In genomic region chr5:56757077-56757476, GRCh38 we compare ENCODE assay signal across 18 cellular contexts. TPM values are rescaled to one million over a fixed set of nuclear protein-coding genes. Genes with fewer than 3 reads are reported as not detected.
DNase-seq lines count a peak whose midpoint lies in the region; ATAC-seq and TF ChIP-seq lines count a peak whose summit lies in the region.
"Had no signal": no experiment of that assay in that cellular context is flagged by ENCODE, and none has a peak within 500 bp of the region (broad histone marks: within the 10 kb centered on the region; RNA-seq: fewer than 3 reads in every experiment).

No MANE protein-coding gene starts in this region.

- H3K9ac ChIP-seq in PC-3 (ENCODE audit: low read length): no peak overlapping the region
- H3K9ac ChIP-seq in neuronal stem cell (ENCODE audit: low read depth, low read length, poor library complexity): no peak overlapping the region
- H3K9ac ChIP-seq: parathyroid adenoma had no signal

- H3K4me3 ChIP-seq in PC-3 (ENCODE audit: low read length) (no peak overlapping the region), neuronal stem cell (ENCODE audit: low read length in 2 of 2) (no peak overlapping the region)
- H3K4me3 ChIP-seq: HAP-1, left ventricle myocardium inferior, testis had no signal

- H3K18ac ChIP-seq in neuronal stem cell (ENCODE audit: low read length): no peak overlapping the region

- TF ChIP-seq CTCF in PC-3 (conservative IDR thresholded peaks at IDR 0.05; ENCODE audit: low read depth, low read length) (no peak), WTC11 (IDR thresholded peaks at IDR 0.05) (no peak)

- H2BK120ac ChIP-seq in neuronal stem cell (ENCODE audit: low read depth, low read length): no peak overlapping the region

- no peak overlapping the region for H4K8ac ChIP-seq in neuronal stem cell (ENCODE audit: low read depth, low read length)

- peak overlapping the region; percentile 22; the same call in 1 of the 2 replicates for H3K4me2 ChIP-seq in PC-3 (ENCODE audit: low read length)
- H3K4me2 ChIP-seq in neuronal stem cell (ENCODE audit: insufficient read depth, low read length, poor library complexity, severe bottlenecking): no peak overlapping the region

- no peak overlapping the region for H2BK5ac ChIP-seq in neuronal stem cell (ENCODE audit: low read length)

- H2BK12ac ChIP-seq in neuronal stem cell (ENCODE audit: low read length): no peak overlapping the region

- no peaks in the 10 kb centered on the region for H3K36me3 Mint-ChIP-seq in stimulated activated memory B cell treated with anti-CD40 and anti-IgM and Interleukin-4, amounts not matched to agents 10 μg/mL and 1 μg/mL and 100 μg/mL, for 72 hours
- peaks cover 4% of the 10 kb centered on the region for H3K36me3 Mint-ChIP-seq in WTC11

- H3K9me3 Mint-ChIP-seq in stimulated activated memory B cell treated with anti-CD40 and anti-IgM and Interleukin-4, amounts not matched to agents 10 μg/mL and 1 μg/mL and 100 μg/mL, for 72 hours: peaks cover 2% of the 10 kb centered on the region
- peaks cover 10% of the 10 kb centered on the region for H3K9me3 Mint-ChIP-seq in WTC11
- H3K9me3 Mint-ChIP-seq: effector memory CD8-positive, alpha-beta T cell had no signal

- H3K79me2 ChIP-seq in PC-3 (ENCODE audit: low read length): no peaks in the 10 kb centered on the region
- H3K79me2 ChIP-seq: parathyroid adenoma had no signal

- WGBS in neuronal stem cell (ENCODE audit: extremely low coverage in 2 of 2, insufficient read length in 2 of 2, insufficient replicate concordance in 1 of 2), 2 donors: no CpG with 5 or more reads among the region's 5 CpGs

- H3K79me1 ChIP-seq in neuronal stem cell (ENCODE audit: low read depth, low read length): no peaks in the 10 kb centered on the region

- H3K9me3 ChIP-seq in PC-3 (ENCODE audit: low read length): no peaks in the 10 kb centered on the region
- H3K9me3 ChIP-seq in neuronal stem cell (replicated peaks in 1 of 2; ENCODE audit: control insufficient read depth in 2 of 2, insufficient read depth in 1 of 2, low read depth in 1 of 2, low read length in 2 of 2): peaks cover 0 to 2% of the 10 kb centered on the region in 2 donors
- H3K9me3 ChIP-seq: HAP-1, testis had no signal

- no peaks in the 10 kb centered on the region for H3K27me3 Mint-ChIP-seq in stimulated activated memory B cell treated with anti-CD40 and anti-IgM and Interleukin-4, amounts not matched to agents 10 μg/mL and 1 μg/mL and 100 μg/mL, for 72 hours
- no peaks in the 10 kb centered on the region for H3K27me3 Mint-ChIP-seq in WTC11 (ENCODE audit: low read depth)

- no peak overlapping the region for H3K14ac ChIP-seq in neuronal stem cell (ENCODE audit: low read length)

- H3K27me3 ChIP-seq in PC-3 (ENCODE audit: low read length): no peaks in the 10 kb centered on the region
- no peaks in the 10 kb centered on the region for H3K27me3 ChIP-seq in neuronal stem cell (ENCODE audit: control insufficient read depth in 3 of 3, insufficient read depth in 3 of 3, low read depth in 1 of 3, low read length in 3 of 3)
- H3K27me3 ChIP-seq: testis had no signal

- CTCF ChIA-PET in PC-3 (lab: Charles Lee): no interaction called here
- CTCF ChIA-PET in WTC11 (lab: Charles Lee): no interaction called here

- H3F3A ChIP-seq in PC-3 (ENCODE audit: low read length, unreplicated experiment): no peaks in the 10 kb centered on the region

- no TSS peak for BruUV-seq in PC-3 (replicated peaks; lab: Mats Ljungman, UMichigan)

- peak overlapping the region; percentile 60 for H3K27ac Mint-ChIP-seq in stimulated activated memory B cell treated with anti-CD40 and anti-IgM and Interleukin-4, amounts not matched to agents 10 μg/mL and 1 μg/mL and 100 μg/mL, for 72 hours
- no peak overlapping the region for H3K27ac Mint-ChIP-seq in WTC11
- H3K27ac Mint-ChIP-seq: effector memory CD8-positive, alpha-beta T cell had no signal

- H2AFZ ChIP-seq in PC-3 (ENCODE audit: low read length) (0 out of 2 replicates have a peak overlapping the region, but pooled peaks have one; percentile 30), neuronal stem cell (ENCODE audit: low read length) (no peak overlapping the region)
- H2AFZ ChIP-seq: parathyroid adenoma had no signal

- H2AK5ac ChIP-seq in neuronal stem cell (ENCODE audit: low read depth, low read length): no peak overlapping the region

- DNase-seq in ELF-1 (ENCODE audit: low read depth, low spot score): peak; percentile 49
- DNase-seq in PC-3: peak; percentile 77
- DNase-seq in cerebellum (ENCODE audit: low spot score): no peak
- DNase-seq in WTC11 (ENCODE audit: low spot score): no peak
- DNase-seq in neuronal stem cell (ENCODE audit: low spot score): no peak
- DNase-seq: activated CD4-positive, CD25-positive, alpha-beta regulatory T cell treated with anti-CD3 and anti-CD28 coated beads, Interleukin-2, amount 50 U/mL, for 72 hours; activated effector memory CD4-positive, alpha-beta T cell treated with Interleukin-2 at 50 U/mL for 16 hours; DMS153; effector memory CD8-positive, alpha-beta T cell; left ventricle myocardium inferior; NCI-H1694 treated with DMSO at 0.1 percent for 48 hours; NCI-H446 treated with DMSO at 0.1 percent for 48 hours; small intestine; testis had no signal

- peaks cover 32% of the 10 kb centered on the region for H3K4me1 Mint-ChIP-seq in stimulated activated memory B cell treated with anti-CD40 and anti-IgM and Interleukin-4, amounts not matched to agents 10 μg/mL and 1 μg/mL and 100 μg/mL, for 72 hours
- H3K4me1 Mint-ChIP-seq in WTC11: peaks cover 6% of the 10 kb centered on the region; the same call in 1 of the 2 replicates

- no peak overlapping the region for H3K4ac ChIP-seq in neuronal stem cell (ENCODE audit: low read length)

- no peak overlapping the region for H2BK15ac ChIP-seq in neuronal stem cell (ENCODE audit: low read length)

- no peak overlapping the region for H4K91ac ChIP-seq in neuronal stem cell (ENCODE audit: low read depth, low read length, poor library complexity)

- no peaks in the 10 kb centered on the region for H4K20me1 ChIP-seq in PC-3 (ENCODE audit: low read length)

- ATAC-seq in PC-3 (peak; percentile 81), esophagus mucosa (peak; percentile 50), WTC11 (no peak)
- no peak for ATAC-seq in stimulated activated memory B cell treated with anti-CD40 and anti-IgM and Interleukin-4, amounts not matched to agents 10 μg/mL and 1 μg/mL and 100 μg/mL, for 72 hours
- ATAC-seq: effector memory CD8-positive, alpha-beta T cell had no signal

- peak overlapping the region; percentile 34; the same call in 1 of the 2 replicates for H3K27ac ChIP-seq in PC-3 (ENCODE audit: low read length)
- H3K27ac ChIP-seq in neuronal stem cell (replicated peaks; ENCODE audit: low read length): no peak overlapping the region
- H3K27ac ChIP-seq: left ventricle myocardium inferior, parathyroid adenoma, testis had no signal

- H3K36me3 ChIP-seq in PC-3 (ENCODE audit: low read depth, low read length) (no peaks in the 10 kb centered on the region), neuronal stem cell (replicated peaks in 1 of 2; ENCODE audit: control insufficient read depth in 2 of 2, insufficient read depth in 2 of 2, low read length in 2 of 2) (no peaks in the 10 kb centered on the region)
- H3K36me3 ChIP-seq: HAP-1, left ventricle myocardium inferior had no signal

- H3K4me1 ChIP-seq in PC-3 (ENCODE audit: insufficient read depth, low read length): peaks cover 15% of the 10 kb centered on the region; the same call in 1 of the 2 replicates
- H3K4me1 ChIP-seq in neuronal stem cell (ENCODE audit: control insufficient read depth in 2 of 2, insufficient read depth in 1 of 2, low read depth in 1 of 2, low read length in 2 of 2): peaks cover 2 to 3% of the 10 kb centered on the region in 2 donors

- H3K23ac ChIP-seq in neuronal stem cell (ENCODE audit: low read depth, low read length, poor library complexity): no peak overlapping the region

- H3K4me3 Mint-ChIP-seq in stimulated activated memory B cell treated with anti-CD40 and anti-IgM and Interleukin-4, amounts not matched to agents 10 μg/mL and 1 μg/mL and 100 μg/mL, for 72 hours: no peak overlapping the region
- H3K4me3 Mint-ChIP-seq in WTC11: no peak overlapping the region
- H3K4me3 Mint-ChIP-seq: effector memory CD8-positive, alpha-beta T cell had no signal

- POLR2A ChIA-PET in PC-3 (lab: Charles Lee; ENCODE audit: unreplicated experiment) (no interaction called here), WTC11 (lab: Charles Lee) (no interaction called here)

- intact Hi-C loops in PC-3 (cut with micrococcal nuclease): no loop called here

- H3K9me2 ChIP-seq in PC-3 (replicated peaks; ENCODE audit: low read length): no peaks in the 10 kb centered on the region

TF ChIP-seq in WTC11, 78 proteins besides CTCF, POLR2A, EP300 and RAD21 (continues in another document):
- TF ChIP-seq MYBL2 (CRISPR knock-in tag; IDR thresholded peaks at IDR 0.05) (no peak), NR3C1 (CRISPR knock-in tag; conservative IDR thresholded peaks at IDR 0.05; ENCODE audit: low read depth) (no peak), CBFB (CRISPR knock-in tag; IDR thresholded peaks at IDR 0.05; ENCODE audit: low read depth) (no peak), ZNF219 (CRISPR knock-in tag; IDR thresholded peaks at IDR 0.05; ENCODE audit: borderline replicate concordance) (no peak), STAT6 (CRISPR knock-in tag; conservative IDR thresholded peaks at IDR 0.05; ENCODE audit: low read depth) (no peak), HMGA2 (CRISPR knock-in tag; IDR thresholded peaks at IDR 0.05) (no peak), SP1 (CRISPR knock-in tag; conservative IDR thresholded peaks at IDR 0.05) (no peak), MXD4 (CRISPR knock-in tag; IDR thresholded peaks at IDR 0.05; ENCODE audit: borderline replicate concordance) (no peak)

RNA-seq across cellular contexts. Expression of gene MAP3K1, which starts 58.3 kb away (rescaled TPM):
- total RNA-seq in PC-3 (2014; rRNA removed) (4.2 and 5.7 TPM in 2 replicates), esophagus mucosa (15.5 TPM), cerebellum (32.1 TPM), WTC11 (2021) (13.1 to 16.3 TPM (median 13.9 TPM) in 3 replicates)
- 11.5 TPM for polyA plus RNA-seq in neuronal stem cell (2013, experiment 1 of 2)
- 12.1 TPM for polyA plus RNA-seq in neuronal stem cell (2013, experiment 2 of 2)

Comparison
In these comparisons a context has a peak if more than half of its experiments do, and no peak if none do; other contexts are left out.
1. DNase-seq: peak in ELF-1 (single experiment) and PC-3 (single experiment); none in cerebellum (single experiment), WTC11 (single experiment) and neuronal stem cell (single experiment).
2. ATAC-seq: peak in PC-3 (single experiment) and esophagus mucosa (single experiment); none in stimulated activated memory B cell treated with anti-CD40 and anti-IgM and Interleukin-4, amounts not matched to agents 10 μg/mL and 1 μg/mL and 100 μg/mL, for 72 hours (single experiment) and WTC11 (single experiment).